12 cellular contexts compared by ENCODE assay signal in genomic region chr4:75844151-75844662, GRCh38. TPM values are rescaled to one million over a fixed set of nuclear protein-coding genes. Genes with fewer than 3 reads are reported as not detected.
A peak's percentile ranks its signal among the peaks of the same experiment; 100 is the strongest.
DNase-seq lines count a peak whose midpoint lies in the region; ATAC-seq and TF ChIP-seq lines count a peak whose summit lies in the region.
"Had no signal": no experiment of that assay in that cellular context is flagged by ENCODE, and none has a peak within 500 bp of the region (broad histone marks: within the 10 kb centered on the region; RNA-seq: fewer than 3 reads in every experiment).

No MANE protein-coding gene starts in this region.

- H2AFZ ChIP-seq in SK-N-SH (ENCODE audit: low read depth) (peak overlapping the region; percentile 58; the same call in 1 of the 2 replicates), PC-3 (ENCODE audit: low read length) (no peak overlapping the region; the same call in 1 of the 2 replicates)

- intact Hi-C loops in body of pancreas (cut with DNase I) (no loop called here), PC-3 (cut with micrococcal nuclease) (no loop called here)

- CTCF ChIA-PET in SK-N-SH (lab: Yijun Ruan, JAX) (interaction anchor here (1.6 kb wide), 1 partner anchor 10 kb away, joined by 3 read pairs; no protein-coding TSS in a partner anchor), PC-3 (lab: Charles Lee) (no interaction called here)

- H3K9me2 ChIP-seq in SK-N-SH: no peaks in the 10 kb centered on the region
- H3K9me2 ChIP-seq in PC-3 (replicated peaks; ENCODE audit: low read length): no peaks in the 10 kb centered on the region

- TF ChIP-seq RAD21 in SK-N-SH (IDR thresholded peaks at IDR 0.05; ENCODE audit: low read length): no peak
- TF ChIP-seq RAD21 in liver (IDR thresholded peaks at IDR 0.05): no peak

- H3F3A ChIP-seq in SK-N-SH (replicated peaks; ENCODE audit: insufficient read depth): no peaks in the 10 kb centered on the region
- H3F3A ChIP-seq in PC-3 (ENCODE audit: low read length, unreplicated experiment): no peaks in the 10 kb centered on the region

- no peaks in the 10 kb centered on the region for H4K20me1 ChIP-seq in SK-N-SH (ENCODE audit: insufficient read depth)
- no peaks in the 10 kb centered on the region for H4K20me1 ChIP-seq in PC-3 (ENCODE audit: low read length)

- no peak for TF ChIP-seq POLR2A in body of pancreas (IDR thresholded peaks at IDR 0.05)
- no peak for TF ChIP-seq POLR2A in tibial nerve (IDR thresholded peaks at IDR 0.05)

- POLR2A ChIA-PET in SK-N-SH (lab: Yijun Ruan, JAX) (no interaction called here), PC-3 (lab: Charles Lee; ENCODE audit: unreplicated experiment) (no interaction called here)

- no peaks in the 10 kb centered on the region for H3K27me3 ChIP-seq in SK-N-SH (ENCODE audit: insufficient read depth)
- H3K27me3 ChIP-seq in body of pancreas: no peaks in the 10 kb centered on the region
- H3K27me3 ChIP-seq in liver (ENCODE audit: control insufficient read depth in 4 of 4, insufficient read depth in 4 of 4, low read length in 3 of 4): no peaks in the 10 kb centered on the region
- no peaks in the 10 kb centered on the region for H3K27me3 ChIP-seq in tibial nerve
- no peaks in the 10 kb centered on the region for H3K27me3 ChIP-seq in PC-3 (ENCODE audit: low read length)

- TF ChIP-seq CTCF in SK-N-SH (IDR thresholded peaks at IDR 0.05): no peak
- no peak for TF ChIP-seq CTCF in body of pancreas (IDR thresholded peaks at IDR 0.05)
- no peak for TF ChIP-seq CTCF in liver (IDR thresholded peaks at IDR 0.05; ENCODE audit: low read depth, low read length, missing input control)
- no peak for TF ChIP-seq CTCF in tibial nerve (IDR thresholded peaks at IDR 0.05)
- TF ChIP-seq CTCF in PC-3 (conservative IDR thresholded peaks at IDR 0.05; ENCODE audit: low read depth, low read length): no peak

- DNase-seq in SK-N-SH (no peak), body of pancreas (peak in 1 of 4 donors; percentile 28), tibial nerve (ENCODE audit: low spot score in 2 of 2) (peak in 1 of 2 donors; percentile 31), PC-3 (no peak)
- DNase-seq: 8988T; GOT3; NCI-H2171; stimulated activated CD4-positive, alpha-beta T cell treated with anti-CD3 and anti-CD28 coated beads, Interleukin-12 subunit alpha, Interleukin-12 subunit beta, amount 100 ng/mL, for 4 hours had no signal

- H3K27ac ChIP-seq in SK-N-SH (ENCODE audit: low read depth in 2 of 2, low read length in 1 of 2) (no peak overlapping the region; a peak in 1 of 4 replicates), body of pancreas (no peak overlapping the region), liver (ENCODE audit: low read depth in 1 of 2, low read length in 2 of 2) (no peak overlapping the region), tibial nerve (peak overlapping the region in 3 of 4 donors; percentile 29 to 61 (median 57)), PC-3 (ENCODE audit: low read length) (no peak overlapping the region)

- BruUV-seq in PC-3 (replicated peaks; lab: Mats Ljungman, UMichigan): no TSS peak

- H3K9ac ChIP-seq in SK-N-SH (no peak overlapping the region), liver (ENCODE audit: low read depth in 1 of 2, low read length in 2 of 2) (no peak overlapping the region), PC-3 (ENCODE audit: low read length) (no peak overlapping the region)

- no peak overlapping the region; the same call in 1 of the 2 replicates for H3K4me2 ChIP-seq in SK-N-SH
- H3K4me2 ChIP-seq in PC-3 (ENCODE audit: low read length): no peak overlapping the region

- H3K36me3 ChIP-seq in SK-N-SH (replicated peaks in 1 of 2; ENCODE audit: control insufficient read depth in 1 of 2, insufficient read depth in 2 of 2, low read length in 1 of 2) (no peaks in the 10 kb centered on the region), body of pancreas (replicated peaks in 1 of 2; ENCODE audit: insufficient read depth in 1 of 2, low read depth in 2 of 2) (no peaks in the 10 kb centered on the region), liver (ENCODE audit: control insufficient read depth in 4 of 4, insufficient read depth in 3 of 4, low read depth in 1 of 4, low read length in 3 of 4) (no peaks in the 10 kb centered on the region), tibial nerve (no peaks in the 10 kb centered on the region), PC-3 (ENCODE audit: low read depth, low read length) (no peaks in the 10 kb centered on the region)

- 83% methylated on average over 3 of the region's 3 CpGs for WGBS in SK-N-SH (ENCODE audit: low lambda C conversion rate)
- WGBS in body of pancreas, 2 donors: 91 to 97% methylated on average over 3 of the region's 3 CpGs
- WGBS in liver: 93% methylated on average over 3 of the region's 3 CpGs
- 88 to 90% methylated on average over 3 of the region's 3 CpGs for WGBS in tibial nerve, 2 donors

- H3K79me2 ChIP-seq in SK-N-SH (ENCODE audit: insufficient read depth): no peaks in the 10 kb centered on the region
- no peaks in the 10 kb centered on the region for H3K79me2 ChIP-seq in PC-3 (ENCODE audit: low read length)

- TF ChIP-seq EP300 in SK-N-SH (IDR thresholded peaks at IDR 0.05; ENCODE audit: borderline replicate concordance in 1 of 2, low read depth in 1 of 2, low read length in 1 of 2) (no peak), tibial nerve (IDR thresholded peaks at IDR 0.05) (peak; percentile 37 to 50)

- H3K4me3 ChIP-seq in SK-N-SH (ENCODE audit: low read depth in 2 of 2, low read length in 1 of 2) (no peak overlapping the region), body of pancreas (no peak overlapping the region), liver (ENCODE audit: low read depth in 1 of 3, low read length in 3 of 3) (no peak overlapping the region), tibial nerve (no peak overlapping the region), PC-3 (ENCODE audit: low read length) (no peak overlapping the region)

- H3K9me3 ChIP-seq in SK-N-SH (no peaks in the 10 kb centered on the region), body of pancreas (no peaks in the 10 kb centered on the region), liver (ENCODE audit: control insufficient read depth in 4 of 4, low read length in 3 of 4) (no peaks in the 10 kb centered on the region), tibial nerve (no peaks in the 10 kb centered on the region), PC-3 (ENCODE audit: low read length) (no peaks in the 10 kb centered on the region)

- ATAC-seq in SK-N-SH treated with all-trans-retinoic acid at 6 μM for 48 hours: no peak
- ATAC-seq in body of pancreas: peak; percentile 47
- ATAC-seq in PC-3: no peak
- no peak for ATAC-seq in HG02798 (IDR thresholded peaks at IDR 0.05; ENCODE audit: poor library complexity, unreplicated experiment)
- no peak for ATAC-seq in GM19452 (IDR thresholded peaks at IDR 0.05; ENCODE audit: unreplicated experiment)

- H3K4me1 ChIP-seq in SK-N-SH (ENCODE audit: control insufficient read depth in 1 of 2, insufficient read depth in 2 of 2, low read depth in 1 of 2, low read length in 1 of 2): no peaks in the 10 kb centered on the region
- peaks cover 7% of the 10 kb centered on the region for H3K4me1 ChIP-seq in body of pancreas
- H3K4me1 ChIP-seq in liver (ENCODE audit: control insufficient read depth in 4 of 4, insufficient read depth in 4 of 4, low read length in 3 of 4): no peaks in the 10 kb centered on the region
- H3K4me1 ChIP-seq in tibial nerve: peaks cover 0 to 20% (median 6%) of the 10 kb centered on the region in 4 donors
- 0 out of 2 replicates have a peak, but pooled peaks cover 7% of the 10 kb centered on the region for H3K4me1 ChIP-seq in PC-3 (ENCODE audit: insufficient read depth, low read length)

TF ChIP-seq in SK-N-SH treated with all-trans-retinoic acid at 6 μM for 48 hours, 23 proteins besides CTCF, POLR2A, EP300 and RAD21:
- TF ChIP-seq POU6F1 (CRISPR knock-in tag; IDR thresholded peaks at IDR 0.05; ENCODE audit: borderline replicate concordance, low read depth): no peak

TF ChIP-seq in liver, 16 proteins besides CTCF, POLR2A, EP300 and RAD21 (continues in another document):
- peak; percentile 21 to 28 for TF ChIP-seq JUND (IDR thresholded peaks at IDR 0.05)
- TF ChIP-seq SP1 (IDR thresholded peaks at IDR 0.05): peak; percentile 52
- TF ChIP-seq TAF1 (conservative IDR thresholded peaks at IDR 0.05): no peak
- TF ChIP-seq ATF3 (IDR thresholded peaks at IDR 0.05): no peak
- TF ChIP-seq MAX (IDR thresholded peaks at IDR 0.05): no peak
- peak; percentile 86 for TF ChIP-seq NR2F2 (IDR thresholded peaks at IDR 0.05)
- no peak for TF ChIP-seq GABPA (IDR thresholded peaks at IDR 0.05 in 1 of 2, conservative IDR thresholded peaks at IDR 0.05 in 1 of 2)
- TF ChIP-seq ZBTB33 (IDR thresholded peaks at IDR 0.05): no peak
- TF ChIP-seq RXRA (IDR thresholded peaks at IDR 0.05): peak; percentile 61 to 67
- TF ChIP-seq HNF4A (conservative IDR thresholded peaks at IDR 0.05): no peak
- no peak for TF ChIP-seq YY1 (IDR thresholded peaks at IDR 0.05)

RNA-seq across cellular contexts. Expression of gene PPEF2, which starts 58.0 kb away (rescaled TPM):
- polyA plus RNA-seq in SK-N-SH (2012; rRNA removed) (not detected in 2 replicates), liver (not detected)
- polyA plus RNA-seq in SK-N-SH (2012; cell fraction: cytosol; rRNA removed): not detected in 2 replicates
- polyA plus RNA-seq in SK-N-SH (2012; cell fraction: nucleus; rRNA removed): 0.02 TPM in 1 of 2 replicates, not detected in the other
- total RNA-seq in body of pancreas (not detected), liver (under 1 TPM in 1 of 2 donors, not detected in 1; 0.17 TPM), tibial nerve (1 to 10 TPM in 1 of 4 donors, under 1 TPM in 2, not detected in 1; under 0.01 to 1.1 (median 0.30) TPM), PC-3 (2014; rRNA removed) (0.04 TPM in 1 of 2 replicates, not detected in the other)

Comparison
In these comparisons a context has a peak if more than half of its experiments do, and no peak if none do; other contexts are left out.
1. H3K27ac ChIP-seq: peak in tibial nerve (3 of 4); none in SK-N-SH (0 of 2), body of pancreas (0 of 4), liver (0 of 2) and PC-3 (single experiment).